Comparison of ENCODE assay signal across 1 cellular context in genomic region chr17:80169784-80170500, GRCh38.
TF ChIP-seq lines count a peak whose summit lies in the region.

Gene CARD14 (plus strand): TSS chr17:80170030. CDS start chr17:80181439, 11,409 bp downstream.

TF ChIP-seq in WTC11, 78 proteins besides CTCF, POLR2A, EP300 and RAD21 (continued from another document):
- TF ChIP-seq, protein P1, sequence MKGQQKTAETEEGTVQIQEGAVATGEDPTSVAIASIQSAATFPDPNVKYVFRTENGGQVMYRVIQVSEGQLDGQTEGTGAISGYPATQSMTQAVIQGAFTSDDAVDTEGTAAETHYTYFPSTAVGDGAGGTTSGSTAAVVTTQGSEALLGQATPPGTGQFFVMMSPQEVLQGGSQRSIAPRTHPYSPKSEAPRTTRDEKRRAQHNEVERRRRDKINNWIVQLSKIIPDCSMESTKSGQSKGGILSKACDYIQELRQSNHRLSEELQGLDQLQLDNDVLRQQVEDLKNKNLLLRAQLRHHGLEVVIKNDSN (CRISPR knock-in tag; IDR thresholded peaks at IDR 0.05), result no peak
- TF ChIP-seq, protein P2, sequence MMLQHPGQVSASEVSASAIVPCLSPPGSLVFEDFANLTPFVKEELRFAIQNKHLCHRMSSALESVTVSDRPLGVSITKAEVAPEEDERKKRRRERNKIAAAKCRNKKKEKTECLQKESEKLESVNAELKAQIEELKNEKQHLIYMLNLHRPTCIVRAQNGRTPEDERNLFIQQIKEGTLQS (CRISPR knock-in tag; conservative IDR thresholded peaks at IDR 0.05), result no peak
- TF ChIP-seq NR3C1 (CRISPR knock-in tag; conservative IDR thresholded peaks at IDR 0.05; ENCODE audit: low read depth), result no peak
- TF ChIP-seq, protein P3, sequence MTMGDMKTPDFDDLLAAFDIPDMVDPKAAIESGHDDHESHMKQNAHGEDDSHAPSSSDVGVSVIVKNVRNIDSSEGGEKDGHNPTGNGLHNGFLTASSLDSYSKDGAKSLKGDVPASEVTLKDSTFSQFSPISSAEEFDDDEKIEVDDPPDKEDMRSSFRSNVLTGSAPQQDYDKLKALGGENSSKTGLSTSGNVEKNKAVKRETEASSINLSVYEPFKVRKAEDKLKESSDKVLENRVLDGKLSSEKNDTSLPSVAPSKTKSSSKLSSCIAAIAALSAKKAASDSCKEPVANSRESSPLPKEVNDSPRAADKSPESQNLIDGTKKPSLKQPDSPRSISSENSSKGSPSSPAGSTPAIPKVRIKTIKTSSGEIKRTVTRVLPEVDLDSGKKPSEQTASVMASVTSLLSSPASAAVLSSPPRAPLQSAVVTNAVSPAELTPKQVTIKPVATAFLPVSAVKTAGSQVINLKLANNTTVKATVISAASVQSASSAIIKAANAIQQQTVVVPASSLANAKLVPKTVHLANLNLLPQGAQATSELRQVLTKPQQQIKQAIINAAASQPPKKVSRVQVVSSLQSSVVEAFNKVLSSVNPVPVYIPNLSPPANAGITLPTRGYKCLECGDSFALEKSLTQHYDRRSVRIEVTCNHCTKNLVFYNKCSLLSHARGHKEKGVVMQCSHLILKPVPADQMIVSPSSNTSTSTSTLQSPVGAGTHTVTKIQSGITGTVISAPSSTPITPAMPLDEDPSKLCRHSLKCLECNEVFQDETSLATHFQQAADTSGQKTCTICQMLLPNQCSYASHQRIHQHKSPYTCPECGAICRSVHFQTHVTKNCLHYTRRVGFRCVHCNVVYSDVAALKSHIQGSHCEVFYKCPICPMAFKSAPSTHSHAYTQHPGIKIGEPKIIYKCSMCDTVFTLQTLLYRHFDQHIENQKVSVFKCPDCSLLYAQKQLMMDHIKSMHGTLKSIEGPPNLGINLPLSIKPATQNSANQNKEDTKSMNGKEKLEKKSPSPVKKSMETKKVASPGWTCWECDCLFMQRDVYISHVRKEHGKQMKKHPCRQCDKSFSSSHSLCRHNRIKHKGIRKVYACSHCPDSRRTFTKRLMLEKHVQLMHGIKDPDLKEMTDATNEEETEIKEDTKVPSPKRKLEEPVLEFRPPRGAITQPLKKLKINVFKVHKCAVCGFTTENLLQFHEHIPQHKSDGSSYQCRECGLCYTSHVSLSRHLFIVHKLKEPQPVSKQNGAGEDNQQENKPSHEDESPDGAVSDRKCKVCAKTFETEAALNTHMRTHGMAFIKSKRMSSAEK (CRISPR knock-in tag; IDR thresholded peaks at IDR 0.05; ENCODE audit: borderline replicate concordance), result no peak
- no peak for TF ChIP-seq TP53 (CRISPR knock-in tag; IDR thresholded peaks at IDR 0.05)
- no peak for TF ChIP-seq ETV6 (CRISPR knock-in tag; IDR thresholded peaks at IDR 0.05)
- no peak for TF ChIP-seq FOXP1 (CRISPR knock-in tag; IDR thresholded peaks at IDR 0.05; ENCODE audit: borderline replicate concordance)
